Comparison of ENCODE assay signal across 33 cellular contexts in genomic region chr17:4891405-4892062, GRCh38. TPM values are rescaled to one million over a fixed set of nuclear protein-coding genes. Genes with fewer than 3 reads are reported as not detected.
"Had no signal": no experiment of that assay in that cellular context is flagged by ENCODE, and none has a peak within 500 bp of the region (broad histone marks: within the 10 kb centered on the region; RNA-seq: fewer than 3 reads in every experiment).

No MANE protein-coding gene starts in this region.

- H3K36me3 Mint-ChIP-seq: activated naive CD4-positive, alpha-beta T cell treated with anti-CD3 and anti-CD28 coated beads, Interleukin-2, amount 50 U/mL, for 72 hours; natural killer cell had no signal

- DNase-seq: activated CD4-positive, alpha-beta T cell treated with anti-CD3 and anti-CD28 coated beads for 36 hours; activated CD4-positive, CD25-positive, alpha-beta regulatory T cell; activated CD8-positive, alpha-beta memory T cell treated with anti-CD3 and anti-CD28 coated beads, Interleukin-2, amount 10 ng/mL, durations not matched to agents 7 days and 5 days; activated CD8-positive, alpha-beta T cell treated with anti-CD3 and anti-CD28 coated beads, Interleukin-2, amount 10 ng/mL, durations not matched to agents 7 days and 5 days; activated naive CD4-positive, alpha-beta T cell; activated T-cell treated with anti-CD3 and anti-CD28 coated beads, Interleukin-2, amount 50 U/mL, for 72 hours; dermis blood vessel endothelial cell; effector CD8-positive, alpha-beta T cell; head of caudate nucleus; hippocampal formation; lower lobe of right lung; mesenchymal stem cell; natural killer cell; stimulated activated CD4-positive, alpha-beta T cell treated with anti-CD3 and anti-CD28 coated beads, Interleukin-4, amount 100 ng/mL, for 24 hours; stimulated activated CD8-positive, alpha-beta memory T cell treated with anti-CD3 and anti-CD28 coated beads, Interleukin-4, amount 100 ng/mL, for 48 hours; stomach; thyroid gland; upper lobe of right lung had no signal

- H3K4me1 ChIP-seq: left lung, lower lobe of right lung, neural progenitor cell, stomach, thyroid gland, upper lobe of right lung had no signal

- H2AFZ ChIP-seq: neural progenitor cell had no signal

- H3K4me3 Mint-ChIP-seq: activated CD4-positive, alpha-beta T cell treated with anti-CD3 and anti-CD28 coated beads for 36 hours; activated CD8-positive, alpha-beta memory T cell treated with anti-CD3 and anti-CD28 coated beads, Interleukin-2, amount 10 ng/mL, durations not matched to agents 7 days and 5 days; activated CD8-positive, alpha-beta T cell treated with anti-CD3 and anti-CD28 coated beads, Interleukin-2, amount 10 ng/mL, durations not matched to agents 7 days and 5 days; activated T-cell treated with anti-CD3 and anti-CD28 coated beads, Interleukin-2, amount 50 U/mL, for 72 hours; central memory CD8-positive, alpha-beta T cell; natural killer cell; neural progenitor cell; stimulated activated memory B cell treated with anti-CD40 and anti-IgM and Interleukin-4, amounts not matched to agents 10 μg/mL and 1 μg/mL and 100 μg/mL, for 72 hours had no signal

- H3K4me3 ChIP-seq: left lung, lower lobe of right lung, neural progenitor cell, ovary, skin epidermis, stomach, thyroid gland, upper lobe of right lung had no signal

- FAIRE-seq: bronchial epithelial cell, endometrium had no signal

- H3K4me2 ChIP-seq: neural progenitor cell had no signal

- H3K27ac Mint-ChIP-seq: activated CD4-positive, alpha-beta T cell treated with anti-CD3 and anti-CD28 coated beads for 36 hours; activated CD8-positive, alpha-beta memory T cell treated with anti-CD3 and anti-CD28 coated beads, Interleukin-2, amount 10 ng/mL, durations not matched to agents 7 days and 5 days; activated CD8-positive, alpha-beta T cell treated with anti-CD3 and anti-CD28 coated beads, Interleukin-2, amount 10 ng/mL, durations not matched to agents 7 days and 5 days; activated T-cell treated with anti-CD3 and anti-CD28 coated beads, Interleukin-2, amount 50 U/mL, for 72 hours; natural killer cell; progenitor cell of endocrine pancreas; stimulated activated memory B cell treated with anti-CD40 and anti-IgM and Interleukin-4, amounts not matched to agents 10 μg/mL and 1 μg/mL and 100 μg/mL, for 72 hours had no signal

- ATAC-seq: activated CD4-positive, alpha-beta T cell treated with anti-CD3 and anti-CD28 coated beads for 36 hours; activated CD8-positive, alpha-beta memory T cell treated with anti-CD3 and anti-CD28 coated beads, Interleukin-2, amount 10 ng/mL, durations not matched to agents 7 days and 5 days; activated CD8-positive, alpha-beta T cell treated with anti-CD3 and anti-CD28 coated beads, Interleukin-2, amount 10 ng/mL, durations not matched to agents 7 days and 5 days; activated naive CD4-positive, alpha-beta T cell treated with anti-CD3 and anti-CD28 coated beads, Interleukin-2, amount 50 U/mL, for 72 hours; activated T-cell treated with anti-CD3 and anti-CD28 coated beads, Interleukin-2, amount 50 U/mL, for 72 hours; left lung; lower lobe of right lung; natural killer cell; sciatic nerve; stimulated activated memory B cell treated with anti-CD40 and anti-IgM and Interleukin-4, amounts not matched to agents 10 μg/mL and 1 μg/mL and 100 μg/mL, for 72 hours; upper lobe of right lung had no signal

- H3K9me3 Mint-ChIP-seq: activated naive CD4-positive, alpha-beta T cell treated with anti-CD3 and anti-CD28 coated beads, Interleukin-2, amount 50 U/mL, for 72 hours; activated T-cell treated with anti-CD3 and anti-CD28 coated beads, Interleukin-2, amount 50 U/mL, for 72 hours; central memory CD8-positive, alpha-beta T cell; natural killer cell; neural progenitor cell; stimulated activated memory B cell treated with anti-CD40 and anti-IgM and Interleukin-4, amounts not matched to agents 10 μg/mL and 1 μg/mL and 100 μg/mL, for 72 hours had no signal

- H3K36me3 ChIP-seq: neural progenitor cell, ovary had no signal

- H3K4me1 Mint-ChIP-seq: activated CD4-positive, alpha-beta T cell treated with anti-CD3 and anti-CD28 coated beads for 36 hours; stimulated activated memory B cell treated with anti-CD40 and anti-IgM and Interleukin-4, amounts not matched to agents 10 μg/mL and 1 μg/mL and 100 μg/mL, for 72 hours had no signal

- H3K9ac ChIP-seq: neural progenitor cell had no signal

- H3K27me3 Mint-ChIP-seq: activated CD4-positive, alpha-beta T cell treated with anti-CD3 and anti-CD28 coated beads for 36 hours; activated CD8-positive, alpha-beta memory T cell treated with anti-CD3 and anti-CD28 coated beads, Interleukin-2, amount 10 ng/mL, durations not matched to agents 7 days and 5 days; central memory CD8-positive, alpha-beta T cell; progenitor cell of endocrine pancreas; stimulated activated memory B cell treated with anti-CD40 and anti-IgM and Interleukin-4, amounts not matched to agents 10 μg/mL and 1 μg/mL and 100 μg/mL, for 72 hours had no signal

- H3K27ac ChIP-seq: left lung, lower lobe of right lung, neural progenitor cell, ovary, stomach, thyroid gland, upper lobe of right lung had no signal

- H3K27me3 ChIP-seq: left lung, neural progenitor cell, ovary, stomach, thyroid gland, upper lobe of right lung had no signal

- H3K9me3 ChIP-seq: left lung, lower lobe of right lung, ovary, stomach, thyroid gland, upper lobe of right lung had no signal

RNA-seq across cellular contexts. Expression of gene GP1BA, which starts 40.5 kb away (rescaled TPM):
- total RNA-seq: activated CD4-positive, alpha-beta T cell treated with anti-CD3 and anti-CD28 coated beads for 36 hours; activated CD8-positive, alpha-beta memory T cell treated with anti-CD3 and anti-CD28 coated beads, Interleukin-2, amount 10 ng/mL, durations not matched to agents 7 days and 5 days; activated CD8-positive, alpha-beta T cell treated with anti-CD3 and anti-CD28 coated beads, Interleukin-2, amount 10 ng/mL, durations not matched to agents 7 days and 5 days; activated naive CD4-positive, alpha-beta T cell treated with anti-CD3 and anti-CD28 coated beads, Interleukin-2, amount 50 U/mL, for 72 hours; bronchial epithelial cell; dermis blood vessel endothelial cell; fibroblast of lung; fibroblast of villous mesenchyme; progenitor cell of endocrine pancreas; renal cortical epithelial cell; sciatic nerve; stomach; T-helper 1 cell treated with Interleukin-12 subunit alpha and Interleukin-12 subunit beta and Interleukin-4 antibody, amounts not matched to agents 30 ng/mL and 1 ng/mL, for 36 hours; thyroid gland had no signal
- polyA plus RNA-seq: fibroblast of lung had no signal
